Comparison of ENCODE assay signal across 8 cellular contexts in genomic region chr3:177338697-177339219, GRCh38.
DNase-seq lines count a peak whose midpoint lies in the region; ATAC-seq and TF ChIP-seq lines count a peak whose summit lies in the region.

No MANE protein-coding gene starts in this region.

- 89 to 91% (median 89%) methylated on average over 3 of the region's 3 CpGs for WGBS in psoas muscle, 3 donors
- WGBS in sigmoid colon, 2 donors = 19 to 51% methylated on average over 3 of the region's 3 CpGs
- WGBS in testis, 2 donors = 86 to 93% methylated on average over 3 of the region's 3 CpGs

- no peaks in the 10 kb centered on the region for H3K9me3 ChIP-seq in psoas muscle
- no peaks in the 10 kb centered on the region for H3K9me3 ChIP-seq in sigmoid colon
- H3K9me3 ChIP-seq in testis = no peaks in the 10 kb centered on the region

- H3K36me3 ChIP-seq in brain microvascular endothelial cell (replicated peaks) (no peaks in the 10 kb centered on the region), psoas muscle (ENCODE audit: insufficient read depth in 1 of 2, low read depth in 1 of 2) (no peaks in the 10 kb centered on the region), sigmoid colon (no peaks in the 10 kb centered on the region), testis (ENCODE audit: low read depth, missing control alignments) (no peaks in the 10 kb centered on the region)

- no peaks in the 10 kb centered on the region for H3K9me3 Mint-ChIP-seq in IgD-negative memory B cell

- no peaks in the 10 kb centered on the region for H3K36me3 Mint-ChIP-seq in IgD-negative memory B cell

- no peaks in the 10 kb centered on the region for H3K27me3 ChIP-seq in brain microvascular endothelial cell (replicated peaks)
- no peaks in the 10 kb centered on the region for H3K27me3 ChIP-seq in psoas muscle (ENCODE audit: insufficient read depth in 3 of 3, low read length in 2 of 3)
- no peaks in the 10 kb centered on the region for H3K27me3 ChIP-seq in sigmoid colon
- no peaks in the 10 kb centered on the region for H3K27me3 ChIP-seq in testis

- TF ChIP-seq CTCF in brain microvascular endothelial cell (IDR thresholded peaks at IDR 0.05; ENCODE audit: low read depth, low read length, missing control alignments) (no peak), psoas muscle (IDR thresholded peaks at IDR 0.05) (no peak), sigmoid colon (IDR thresholded peaks at IDR 0.05) (no peak), testis (IDR thresholded peaks at IDR 0.05) (no peak)

- H3K27me3 Mint-ChIP-seq in IgD-negative memory B cell = no peaks in the 10 kb centered on the region

- peaks cover 26 to 34% (median 32%) of the 10 kb centered on the region in 3 donors for H3K4me1 Mint-ChIP-seq in IgD-negative memory B cell

- in situ Hi-C loops in brain microvascular endothelial cell (cut with HindIII; ENCODE audit: low pct_ligation_motif_present, low sequenced_read_pairs) = no loop called here

- no peak for TF ChIP-seq POLR2A in sigmoid colon (IDR thresholded peaks at IDR 0.05)
- no peak for TF ChIP-seq POLR2A in testis (IDR thresholded peaks at IDR 0.05)

- H3K4me1 ChIP-seq in psoas muscle (peaks cover 42% of the 10 kb centered on the region), sigmoid colon (peaks cover 0 to 34% (median 25%) of the 10 kb centered on the region in 4 donors), testis (no peaks in the 10 kb centered on the region)

- intact Hi-C loops in psoas muscle (cut with DNase I) = loop anchor here in 1 of 2 donors (10.0 kb wide), 1 partner anchor 386 kb away; no protein-coding TSS in a partner anchor
- intact Hi-C loops in sigmoid colon (cut with DNase I) = no loop called here
- intact Hi-C loops in testis (cut with DNase I; ENCODE audit: low total_unique reads) = no loop called here

- H3K27ac Mint-ChIP-seq in IgD-negative memory B cell = peak overlapping the region; percentile 23 to 70 (median 59)

- peak; percentile 37 for ATAC-seq in GM21367 (IDR thresholded peaks at IDR 0.05; ENCODE audit: unreplicated experiment)
- ATAC-seq in psoas muscle = no peak
- ATAC-seq in HG03457 (IDR thresholded peaks at IDR 0.05; ENCODE audit: unreplicated experiment) = no peak

- no peak for TF ChIP-seq EP300 in sigmoid colon (IDR thresholded peaks at IDR 0.05)

- peak overlapping the region in 2 of 4 donors; percentile 34 to 50 for H3K4me3 Mint-ChIP-seq in IgD-negative memory B cell

- H3K4me3 ChIP-seq in brain microvascular endothelial cell (ENCODE audit: low read depth, low read length) = no peak overlapping the region
- no peak overlapping the region for H3K4me3 ChIP-seq in psoas muscle
- no peak overlapping the region for H3K4me3 ChIP-seq in sigmoid colon
- no peak overlapping the region for H3K4me3 ChIP-seq in testis

- H3K27ac ChIP-seq in brain microvascular endothelial cell (no peak overlapping the region), psoas muscle (peak overlapping the region; percentile 6), sigmoid colon (peak overlapping the region in 1 of 4 donors; percentile 36), testis (no peak overlapping the region)

- DNase-seq in brain microvascular endothelial cell = peak; percentile 16
- no peak for DNase-seq in psoas muscle
- no peak for DNase-seq in sigmoid colon
- DNase-seq in NCI-H1105 treated with DMSO at 0.1 percent for 48 hours (lab: John Stamatoyannopoulos, UW) = no peak
- no peak for DNase-seq in testis
